Comparison of ENCODE assay signal across 9 cellular contexts in genomic region chr3:15291589-15292541, GRCh38. TPM values are rescaled to one million over a fixed set of nuclear protein-coding genes. Genes with fewer than 3 reads are reported as not detected.
DNase-seq lines count a peak whose midpoint lies in the region; ATAC-seq, FAIRE-seq and TF ChIP-seq lines count a peak whose summit lies in the region.
"Had no signal": no experiment of that assay in that cellular context is flagged by ENCODE, and none has a peak within 500 bp of the region (broad histone marks: within the 10 kb centered on the region; RNA-seq: fewer than 3 reads in every experiment).

No MANE protein-coding gene starts in this region.

- H3K4me3 Mint-ChIP-seq in memory B cell (peak overlapping the region; percentile 63), GM23338 (no peak overlapping the region)

- H3K9me3 Mint-ChIP-seq in memory B cell = peaks cover 2% of the 10 kb centered on the region
- no peaks in the 10 kb centered on the region for H3K9me3 Mint-ChIP-seq in GM23338

- no peak overlapping the region for H3K4me2 ChIP-seq in GM23338

- no peaks in the 10 kb centered on the region for H3K36me3 ChIP-seq in aorta (ENCODE audit: control insufficient read depth in 1 of 2, insufficient read depth in 2 of 2, low read length in 1 of 2)
- no peaks in the 10 kb centered on the region for H3K36me3 ChIP-seq in GM23338 (ENCODE audit: insufficient read depth)

- peak overlapping the region; percentile 90 for H3K27ac Mint-ChIP-seq in memory B cell
- no peak overlapping the region for H3K27ac Mint-ChIP-seq in GM23338

- no peak for TF ChIP-seq CTCF in GM23338 (conservative IDR thresholded peaks at IDR 0.05; ENCODE audit: low read depth in 2 of 2)

- peak; percentile 88 for ATAC-seq in memory B cell (ENCODE audit: low read depth)
- no peak for ATAC-seq in aorta (ENCODE audit: low FRiP score)
- ATAC-seq in GM23338 = no peak
- ATAC-seq: HCT116 had no signal

- no peaks in the 10 kb centered on the region for H3K9me2 ChIP-seq in GM23338 (ENCODE audit: insufficient read depth)

- peak; percentile 52 for DNase-seq in GM12892 (ENCODE audit: insufficient read length)
- DNase-seq in H4 (ENCODE audit: low spot score) = peak; percentile 21
- peak; percentile 85 for DNase-seq in NCI-H226
- DNase-seq in activated effector memory CD4-positive, alpha-beta T cell treated with anti-CD3 and anti-CD28 coated beads, Interleukin-2, amount 50 U/mL, for 16 hours = peak; percentile 81
- DNase-seq in memory B cell (ENCODE audit: low spot score in 2 of 2) = peak in 1 of 2 donors; percentile 56
- no peak for DNase-seq in aorta
- DNase-seq in occipital lobe (lab: John Stamatoyannopoulos, UW) = no peak
- DNase-seq in GM23338 (ENCODE audit: low spot score) = no peak

- H3F3A ChIP-seq in GM23338 (replicated peaks; ENCODE audit: low read depth) = no peaks in the 10 kb centered on the region

- H3K79me2 ChIP-seq in GM23338 (replicated peaks; ENCODE audit: insufficient read depth) = peaks cover 11% of the 10 kb centered on the region; the same call in 1 of the 2 replicates

- H3K4me1 ChIP-seq in aorta (ENCODE audit: control insufficient read depth in 1 of 2, insufficient read depth in 2 of 2, low read length in 2 of 2) (no peaks in the 10 kb centered on the region), GM23338 (ENCODE audit: insufficient read depth) (no peaks in the 10 kb centered on the region)

- H3K27me3 Mint-ChIP-seq in memory B cell = no peaks in the 10 kb centered on the region
- peaks cover 1% of the 10 kb centered on the region for H3K27me3 Mint-ChIP-seq in GM23338 (ENCODE audit: insufficient read depth, low read depth, poor library complexity)

- H4K20me1 ChIP-seq in GM23338 (replicated peaks; ENCODE audit: insufficient read depth) = no peaks in the 10 kb centered on the region; the same call in 1 of the 2 replicates

- H3K27me3 ChIP-seq in aorta (ENCODE audit: control insufficient read depth in 1 of 2, insufficient read depth in 2 of 2, low read length in 1 of 2) (no peaks in the 10 kb centered on the region), GM23338 (ENCODE audit: insufficient read depth) (no peaks in the 10 kb centered on the region)

- H3K4me1 Mint-ChIP-seq in memory B cell = peaks cover 57% of the 10 kb centered on the region
- H3K4me1 Mint-ChIP-seq in GM23338 = no peaks in the 10 kb centered on the region

- no peak for TF ChIP-seq POLR2A in GM12892 (IDR thresholded peaks at IDR 0.05; ENCODE audit: low read depth, low read length)

- intact Hi-C loops in aorta (cut with DNase I) = no loop called here

- 71 to 73% methylated on average over 6 of the region's 6 CpGs for WGBS in aorta, 2 donors

- H3K4me3 ChIP-seq in aorta (ENCODE audit: low read length in 2 of 2) (no peak overlapping the region), GM23338 (no peak overlapping the region)

- FAIRE-seq in GM12892 (lab: Jason Lieb, UNC) = peak; percentile 87

- H3K36me3 Mint-ChIP-seq in memory B cell = peaks cover 13% of the 10 kb centered on the region
- H3K36me3 Mint-ChIP-seq in GM23338 (ENCODE audit: low read depth) = no peaks in the 10 kb centered on the region

- no peaks in the 10 kb centered on the region for H3K9me3 ChIP-seq in aorta (ENCODE audit: control insufficient read depth, low read length)

- peak overlapping the region; percentile 7 to 52 for H3K27ac ChIP-seq in aorta (ENCODE audit: low read depth in 1 of 2, low read length in 2 of 2)
- no peak overlapping the region for H3K27ac ChIP-seq in GM23338 (ENCODE audit: low read depth)

- H2AFZ ChIP-seq in GM23338 = no peak overlapping the region

TF ChIP-seq in GM23338, 12 proteins besides CTCF, POLR2A, EP300 and RAD21 (continues in another document):
- no peak for TF ChIP-seq REST (IDR thresholded peaks at IDR 0.05; ENCODE audit: unreplicated experiment)
- TF ChIP-seq, protein P1, sequence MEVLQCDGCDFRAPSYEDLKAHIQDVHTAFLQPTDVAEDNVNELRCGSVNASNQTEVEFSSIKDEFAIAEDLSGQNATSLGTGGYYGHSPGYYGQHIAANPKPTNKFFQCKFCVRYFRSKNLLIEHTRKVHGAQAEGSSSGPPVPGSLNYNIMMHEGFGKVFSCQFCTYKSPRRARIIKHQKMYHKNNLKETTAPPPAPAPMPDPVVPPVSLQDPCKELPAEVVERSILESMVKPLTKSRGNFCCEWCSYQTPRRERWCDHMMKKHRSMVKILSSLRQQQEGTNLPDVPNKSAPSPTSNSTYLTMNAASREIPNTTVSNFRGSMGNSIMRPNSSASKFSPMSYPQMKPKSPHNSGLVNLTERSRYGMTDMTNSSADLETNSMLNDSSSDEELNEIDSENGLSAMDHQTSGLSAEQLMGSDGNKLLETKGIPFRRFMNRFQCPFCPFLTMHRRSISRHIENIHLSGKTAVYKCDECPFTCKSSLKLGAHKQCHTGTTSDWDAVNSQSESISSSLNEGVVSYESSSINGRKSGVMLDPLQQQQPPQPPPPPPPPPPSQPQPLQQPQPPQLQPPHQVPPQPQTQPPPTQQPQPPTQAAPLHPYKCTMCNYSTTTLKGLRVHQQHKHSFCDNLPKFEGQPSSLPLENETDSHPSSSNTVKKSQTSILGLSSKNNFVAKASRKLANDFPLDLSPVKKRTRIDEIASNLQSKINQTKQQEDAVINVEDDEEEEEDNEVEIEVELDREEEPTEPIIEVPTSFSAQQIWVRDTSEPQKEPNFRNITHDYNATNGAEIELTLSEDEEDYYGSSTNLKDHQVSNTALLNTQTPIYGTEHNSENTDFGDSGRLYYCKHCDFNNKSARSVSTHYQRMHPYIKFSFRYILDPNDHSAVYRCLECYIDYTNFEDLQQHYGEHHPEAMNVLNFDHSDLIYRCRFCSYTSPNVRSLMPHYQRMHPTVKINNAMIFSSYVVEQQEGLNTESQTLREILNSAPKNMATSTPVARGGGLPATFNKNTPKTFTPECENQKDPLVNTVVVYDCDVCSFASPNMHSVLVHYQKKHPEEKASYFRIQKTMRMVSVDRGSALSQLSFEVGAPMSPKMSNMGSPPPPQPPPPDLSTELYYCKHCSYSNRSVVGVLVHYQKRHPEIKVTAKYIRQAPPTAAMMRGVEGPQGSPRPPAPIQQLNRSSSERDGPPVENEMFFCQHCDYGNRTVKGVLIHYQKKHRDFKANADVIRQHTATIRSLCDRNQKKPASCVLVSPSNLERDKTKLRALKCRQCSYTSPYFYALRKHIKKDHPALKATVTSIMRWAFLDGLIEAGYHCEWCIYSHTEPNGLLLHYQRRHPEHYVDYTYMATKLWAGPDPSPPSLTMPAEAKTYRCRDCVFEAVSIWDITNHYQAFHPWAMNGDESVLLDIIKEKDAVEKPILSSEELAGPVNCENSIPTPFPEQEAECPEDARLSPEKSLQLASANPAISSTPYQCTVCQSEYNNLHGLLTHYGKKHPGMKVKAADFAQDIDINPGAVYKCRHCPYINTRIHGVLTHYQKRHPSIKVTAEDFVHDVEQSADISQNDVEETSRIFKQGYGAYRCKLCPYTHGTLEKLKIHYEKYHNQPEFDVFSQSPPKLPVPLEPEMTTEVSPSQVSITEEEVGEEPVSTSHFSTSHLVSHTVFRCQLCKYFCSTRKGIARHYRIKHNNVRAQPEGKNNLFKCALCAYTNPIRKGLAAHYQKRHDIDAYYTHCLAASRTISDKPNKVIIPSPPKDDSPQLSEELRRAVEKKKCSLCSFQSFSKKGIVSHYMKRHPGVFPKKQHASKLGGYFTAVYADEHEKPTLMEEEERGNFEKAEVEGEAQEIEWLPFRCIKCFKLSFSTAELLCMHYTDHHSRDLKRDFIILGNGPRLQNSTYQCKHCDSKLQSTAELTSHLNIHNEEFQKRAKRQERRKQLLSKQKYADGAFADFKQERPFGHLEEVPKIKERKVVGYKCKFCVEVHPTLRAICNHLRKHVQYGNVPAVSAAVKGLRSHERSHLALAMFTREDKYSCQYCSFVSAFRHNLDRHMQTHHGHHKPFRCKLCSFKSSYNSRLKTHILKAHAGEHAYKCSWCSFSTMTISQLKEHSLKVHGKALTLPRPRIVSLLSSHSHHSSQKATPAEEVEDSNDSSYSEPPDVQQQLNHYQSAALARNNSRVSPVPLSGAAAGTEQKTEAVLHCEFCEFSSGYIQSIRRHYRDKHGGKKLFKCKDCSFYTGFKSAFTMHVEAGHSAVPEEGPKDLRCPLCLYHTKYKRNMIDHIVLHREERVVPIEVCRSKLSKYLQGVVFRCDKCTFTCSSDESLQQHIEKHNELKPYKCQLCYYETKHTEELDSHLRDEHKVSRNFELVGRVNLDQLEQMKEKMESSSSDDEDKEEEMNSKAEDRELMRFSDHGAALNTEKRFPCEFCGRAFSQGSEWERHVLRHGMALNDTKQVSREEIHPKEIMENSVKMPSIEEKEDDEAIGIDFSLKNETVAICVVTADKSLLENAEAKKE (CRISPR knock-in tag; IDR thresholded peaks at IDR 0.05) = no peak
- no peak for TF ChIP-seq EZH2 (IDR thresholded peaks at IDR 0.05; ENCODE audit: low read depth, unreplicated experiment)
- TF ChIP-seq ZNF114 (CRISPR knock-in tag; IDR thresholded peaks at IDR 0.05) = no peak
- TF ChIP-seq NANOG (IDR thresholded peaks at IDR 0.05; ENCODE audit: borderline replicate concordance) = no peak

RNA-seq across cellular contexts. Expression of gene SH3BP5, which starts 40.5 kb away (rescaled TPM):
- polyA plus RNA-seq in GM12892 (2012; ENCODE audit: missing spikeins) = 25.2 TPM
- total RNA-seq in H4 (2014; rRNA removed; shearing (Covaris generic)) = 11.7 and 12.4 TPM in 2 replicates
- 10 to 100 TPM; 79.9 to 93.1 TPM for total RNA-seq in aorta
- polyA plus RNA-seq in aorta = 10 to 100 TPM; 26.5 to 62.6 TPM
- total RNA-seq in occipital lobe = 61.6 TPM
- total RNA-seq in GM23338 (2014; rRNA removed; shearing (Covaris generic)) = 8.3 and 9.1 TPM in 2 replicates
- polyA plus RNA-seq in GM23338 (2016; fragmentation: Nextera tagmentation; extraction: Ambion mirVana) = 5.8 and 5.9 TPM in 2 replicates

Comparison
In these comparisons a context has a peak if more than half of its experiments do, and no peak if none do; other contexts are left out.
1. DNase-seq: peak in GM12892 (single experiment), H4 (single experiment), NCI-H226 (single experiment) and activated effector memory CD4-positive, alpha-beta T cell treated with anti-CD3 and anti-CD28 coated beads, Interleukin-2, amount 50 U/mL, for 16 hours (single experiment); none in aorta (0 of 2), occipital lobe (single experiment) and GM23338 (single experiment).